In genomic region chr2:157874278-157874825, GRCh38 we compare ENCODE assay signal across 8 cellular contexts. TPM values are rescaled to one million over a fixed set of nuclear protein-coding genes. Genes with fewer than 3 reads are reported as not detected.
DNase-seq lines count a peak whose midpoint lies in the region; ATAC-seq and TF ChIP-seq lines count a peak whose summit lies in the region.

No MANE protein-coding gene starts in this region.

- ATAC-seq in GM19455 (IDR thresholded peaks at IDR 0.05; ENCODE audit: unreplicated experiment) = no peak
- ATAC-seq in HG02798 (IDR thresholded peaks at IDR 0.05; ENCODE audit: poor library complexity, unreplicated experiment) = no peak
- ATAC-seq in GM18520 (IDR thresholded peaks at IDR 0.05; ENCODE audit: unreplicated experiment) = no peak
- no peak for ATAC-seq in HG03521 (IDR thresholded peaks at IDR 0.05; ENCODE audit: unreplicated experiment)

- H3K9me3 ChIP-seq in HUES48 (ENCODE audit: control insufficient read depth, insufficient read depth, low read length) (no peaks in the 10 kb centered on the region), hepatocyte (ENCODE audit: low read depth) (no peaks in the 10 kb centered on the region), skeletal muscle tissue (ENCODE audit: control insufficient read depth in 3 of 3, low read length in 3 of 3) (no peaks in the 10 kb centered on the region)

- H3K36me3 ChIP-seq in HUES48 (ENCODE audit: control insufficient read depth, insufficient read depth, low read length) (no peaks in the 10 kb centered on the region), hepatocyte (replicated peaks; ENCODE audit: insufficient read depth, low read depth) (no peaks in the 10 kb centered on the region), skeletal muscle tissue (ENCODE audit: control insufficient read depth in 3 of 3, insufficient read depth in 3 of 3, low read length in 3 of 3) (no peaks in the 10 kb centered on the region)

- H2AFZ ChIP-seq in hepatocyte = no peak overlapping the region

- H3K4me1 ChIP-seq in HUES48 (ENCODE audit: control insufficient read depth, insufficient read depth, low read length) (peaks cover 42% of the 10 kb centered on the region), hepatocyte (ENCODE audit: insufficient read depth) (peaks cover 18% of the 10 kb centered on the region), skeletal muscle tissue (ENCODE audit: control insufficient read depth in 3 of 3, insufficient read depth in 3 of 3, low read length in 3 of 3) (peaks cover 28 to 42% (median 39%) of the 10 kb centered on the region in 3 donors)

- TF ChIP-seq CTCF in hepatocyte (IDR thresholded peaks at IDR 0.05; ENCODE audit: poor library complexity) = no peak

- no peaks in the 10 kb centered on the region for H3K9me2 ChIP-seq in hepatocyte (replicated peaks; ENCODE audit: insufficient read depth)

- peak overlapping the region; percentile 80 for H3K4me2 ChIP-seq in hepatocyte

- peaks cover 55% of the 10 kb centered on the region for H3K79me2 ChIP-seq in hepatocyte

- H4K20me1 ChIP-seq in hepatocyte (ENCODE audit: insufficient read depth, poor library complexity, severe bottlenecking) = peaks cover 22% of the 10 kb centered on the region

- H3K4me3 ChIP-seq in HUES48 (ENCODE audit: low read depth, low read length) = peak overlapping the region; percentile 83
- H3K4me3 ChIP-seq in hepatocyte = peak overlapping the region; percentile 27
- H3K4me3 ChIP-seq in skeletal muscle tissue (ENCODE audit: low read length in 3 of 3) = peak overlapping the region; percentile 79 to 89 (median 85)

- H3K27me3 ChIP-seq in HUES48 (ENCODE audit: control insufficient read depth, insufficient read depth, low read length) = no peaks in the 10 kb centered on the region; the same call in 1 of the 2 replicates
- no peaks in the 10 kb centered on the region for H3K27me3 ChIP-seq in hepatocyte
- H3K27me3 ChIP-seq in skeletal muscle tissue (ENCODE audit: control insufficient read depth in 3 of 3, insufficient read depth in 3 of 3, low read length in 3 of 3) = no peaks in the 10 kb centered on the region

- H3K9ac ChIP-seq in HUES48 (ENCODE audit: low read depth, low read length) (no peak overlapping the region), skeletal muscle tissue (ENCODE audit: low read depth in 1 of 3, low read length in 3 of 3) (peak overlapping the region; percentile 63 to 86 (median 66))

- WGBS in hepatocyte (ENCODE audit: low lambda C conversion rate, missing lambda C conversion rate) = 74% methylated on average over 6 of the region's 6 CpGs

- H3K27ac ChIP-seq in HUES48 (ENCODE audit: low read depth, low read length) (no peak overlapping the region), hepatocyte (peak overlapping the region; percentile 98), skeletal muscle tissue (ENCODE audit: low read depth, low read length) (peak overlapping the region; percentile 86)

- DNase-seq in amniotic epithelial cell (ENCODE audit: low read depth) (peak; percentile 32), hepatocyte (ENCODE audit: low spot score) (no peak)

RNA-seq across cellular contexts. Expression of gene ACVR1, which starts 1.8 kb away (rescaled TPM):
- 19.1 and 19.6 TPM in 2 replicates for total RNA-seq in hepatocyte
- 16.9 and 20.1 TPM in 2 replicates for polyA plus RNA-seq in hepatocyte
- total RNA-seq in skeletal muscle tissue = 18.8 TPM

Comparison
In these comparisons a context has a peak if more than half of its experiments do, and no peak if none do; other contexts are left out.
1. H3K4me3 ChIP-seq: peak in every context shown above with its lines; median percentile 85 in skeletal muscle tissue; 83 in HUES48; 27 in hepatocyte.